In genomic region chr2:216220976-216221375, GRCh38 we compare ENCODE assay signal across 19 cellular contexts.
DNase-seq lines count a peak whose midpoint lies in the region; ATAC-seq and TF ChIP-seq lines count a peak whose summit lies in the region.
"Had no signal": no experiment of that assay in that cellular context is flagged by ENCODE, and none has a peak within 500 bp of the region (broad histone marks: within the 10 kb centered on the region; RNA-seq: fewer than 3 reads in every experiment).

No MANE protein-coding gene starts in this region.

- H3K23ac ChIP-seq in neuronal stem cell (ENCODE audit: low read depth, low read length, poor library complexity) = no peak overlapping the region

- no peak overlapping the region for H2BK5ac ChIP-seq in neuronal stem cell (ENCODE audit: low read length)

- H3K9me3 Mint-ChIP-seq in T-helper 2 cell treated with Interferon-gamma antibody and Interleukin-4, amounts not matched to agents 5 μg/mL and 100 μg/mL, for 36 hours = no peaks in the 10 kb centered on the region
- H3K9me3 Mint-ChIP-seq in natural killer cell treated with Interleukin-12 subunit alpha and Interleukin-12 subunit beta and Interleukin-15 and Interleukin-18, amount 100 ng/mL, for 72 hours = no peaks in the 10 kb centered on the region
- H3K9me3 Mint-ChIP-seq in natural killer cell = no peaks in the 10 kb centered on the region
- no peaks in the 10 kb centered on the region for H3K9me3 Mint-ChIP-seq in activated T-helper 17 cell treated with anti-CD3 and anti-CD28 coated beads, Interleukin-2, amount 50 U/mL, for 72 hours
- H3K9me3 Mint-ChIP-seq: CD4-positive, alpha-beta T cell had no signal

- H3K27me3 Mint-ChIP-seq in T-helper 2 cell treated with Interferon-gamma antibody and Interleukin-4, amounts not matched to agents 5 μg/mL and 100 μg/mL, for 36 hours (ENCODE audit: low read depth) = no peaks in the 10 kb centered on the region
- no peaks in the 10 kb centered on the region for H3K27me3 Mint-ChIP-seq in natural killer cell treated with Interleukin-12 subunit alpha and Interleukin-12 subunit beta and Interleukin-15 and Interleukin-18, amount 100 ng/mL, for 72 hours
- no peaks in the 10 kb centered on the region for H3K27me3 Mint-ChIP-seq in natural killer cell (ENCODE audit: low read depth in 2 of 2)
- H3K27me3 Mint-ChIP-seq in activated T-helper 17 cell treated with anti-CD3 and anti-CD28 coated beads, Interleukin-2, amount 50 U/mL, for 72 hours = no peaks in the 10 kb centered on the region
- H3K27me3 Mint-ChIP-seq: B cell; CD4-positive, alpha-beta T cell had no signal

- no peak overlapping the region for H4K91ac ChIP-seq in neuronal stem cell (ENCODE audit: low read depth, low read length, poor library complexity)

- TF ChIP-seq CTCF in natural killer cell (IDR thresholded peaks at IDR 0.05) (no peak), lower leg skin (IDR thresholded peaks at IDR 0.05) (no peak)

- TF ChIP-seq POLR2A in lower leg skin (IDR thresholded peaks at IDR 0.05) = no peak

- no peak overlapping the region for H3K9ac ChIP-seq in neuronal stem cell (ENCODE audit: low read depth, low read length, poor library complexity)

- no peak overlapping the region for H3K18ac ChIP-seq in neuronal stem cell (ENCODE audit: low read length)

- no peak overlapping the region for H2AFZ ChIP-seq in neuronal stem cell (ENCODE audit: low read length)

- no peak overlapping the region for H3K27ac ChIP-seq in neuronal stem cell (replicated peaks; ENCODE audit: low read length)

- no peak for ATAC-seq in natural killer cell treated with Interleukin-12 subunit alpha and Interleukin-12 subunit beta and Interleukin-15 and Interleukin-18, amount 100 ng/mL, for 72 hours
- no peak for ATAC-seq in natural killer cell
- ATAC-seq in activated T-helper 17 cell treated with anti-CD3 and anti-CD28 coated beads, Interleukin-2, amount 50 U/mL, for 72 hours (replicated peaks) = no peak
- no peak for ATAC-seq in GM21447 (IDR thresholded peaks at IDR 0.05; ENCODE audit: unreplicated experiment)
- ATAC-seq: PC-3 had no signal

- no peak overlapping the region for H3K4me3 ChIP-seq in lower leg skin (ENCODE audit: low read depth, poor library complexity, severe bottlenecking)
- H3K4me3 ChIP-seq in neuronal stem cell (ENCODE audit: low read length in 2 of 2) = no peak overlapping the region
- H3K4me3 ChIP-seq: HAP-1 had no signal

- peak overlapping the region; percentile 27 for H3K27ac Mint-ChIP-seq in T-helper 2 cell treated with Interferon-gamma antibody and Interleukin-4, amounts not matched to agents 5 μg/mL and 100 μg/mL, for 36 hours
- peak overlapping the region; percentile 82 to 84 for H3K27ac Mint-ChIP-seq in natural killer cell treated with Interleukin-12 subunit alpha and Interleukin-12 subunit beta and Interleukin-15 and Interleukin-18, amount 100 ng/mL, for 72 hours
- H3K27ac Mint-ChIP-seq in natural killer cell = no peak overlapping the region
- peak overlapping the region; percentile 48 for H3K27ac Mint-ChIP-seq in activated T-helper 17 cell treated with anti-CD3 and anti-CD28 coated beads, Interleukin-2, amount 50 U/mL, for 72 hours
- H3K27ac Mint-ChIP-seq: B cell; CD4-positive, alpha-beta T cell had no signal

- H2BK120ac ChIP-seq in neuronal stem cell (ENCODE audit: low read depth, low read length) = no peak overlapping the region

- peaks cover 9% of the 10 kb centered on the region for H3K36me3 Mint-ChIP-seq in T-helper 2 cell treated with Interferon-gamma antibody and Interleukin-4, amounts not matched to agents 5 μg/mL and 100 μg/mL, for 36 hours (ENCODE audit: low read depth)
- H3K36me3 Mint-ChIP-seq in natural killer cell treated with Interleukin-12 subunit alpha and Interleukin-12 subunit beta and Interleukin-15 and Interleukin-18, amount 100 ng/mL, for 72 hours = peaks cover 5% of the 10 kb centered on the region
- peaks cover 8% of the 10 kb centered on the region for H3K36me3 Mint-ChIP-seq in natural killer cell
- H3K36me3 Mint-ChIP-seq in activated T-helper 17 cell treated with anti-CD3 and anti-CD28 coated beads, Interleukin-2, amount 50 U/mL, for 72 hours (ENCODE audit: low read depth) = no peaks in the 10 kb centered on the region

- no peak overlapping the region for H2BK15ac ChIP-seq in neuronal stem cell (ENCODE audit: low read length)

- peaks cover 0 to 21% of the 10 kb centered on the region in 2 donors for H3K36me3 ChIP-seq in neuronal stem cell (replicated peaks in 1 of 2; ENCODE audit: control insufficient read depth in 2 of 2, insufficient read depth in 2 of 2, low read length in 2 of 2)

- H3K9me3 ChIP-seq in neuronal stem cell (replicated peaks in 1 of 2; ENCODE audit: control insufficient read depth in 2 of 2, insufficient read depth in 1 of 2, low read depth in 1 of 2, low read length in 2 of 2) = no peaks in the 10 kb centered on the region
- H3K9me3 ChIP-seq: Caco-2, HAP-1 had no signal

- no peak overlapping the region for H4K8ac ChIP-seq in neuronal stem cell (ENCODE audit: low read depth, low read length)

- no peak overlapping the region for H3K4me3 Mint-ChIP-seq in T-helper 2 cell treated with Interferon-gamma antibody and Interleukin-4, amounts not matched to agents 5 μg/mL and 100 μg/mL, for 36 hours
- peak overlapping the region; percentile 14 for H3K4me3 Mint-ChIP-seq in natural killer cell treated with Interleukin-12 subunit alpha and Interleukin-12 subunit beta and Interleukin-15 and Interleukin-18, amount 100 ng/mL, for 72 hours
- H3K4me3 Mint-ChIP-seq in natural killer cell = no peak overlapping the region
- peak overlapping the region; percentile 2 for H3K4me3 Mint-ChIP-seq in activated T-helper 17 cell treated with anti-CD3 and anti-CD28 coated beads, Interleukin-2, amount 50 U/mL, for 72 hours
- H3K4me3 Mint-ChIP-seq: B cell; CD4-positive, alpha-beta T cell had no signal

- peaks cover 66% of the 10 kb centered on the region for H3K4me1 Mint-ChIP-seq in T-helper 2 cell treated with Interferon-gamma antibody and Interleukin-4, amounts not matched to agents 5 μg/mL and 100 μg/mL, for 36 hours (ENCODE audit: low read depth)
- peaks cover 57 to 68% of the 10 kb centered on the region in 2 donors for H3K4me1 Mint-ChIP-seq in natural killer cell treated with Interleukin-12 subunit alpha and Interleukin-12 subunit beta and Interleukin-15 and Interleukin-18, amount 100 ng/mL, for 72 hours (ENCODE audit: low read depth in 2 of 2)
- H3K4me1 Mint-ChIP-seq in natural killer cell = peaks cover 43 to 59% of the 10 kb centered on the region in 2 donors
- peaks cover 45% of the 10 kb centered on the region for H3K4me1 Mint-ChIP-seq in activated T-helper 17 cell treated with anti-CD3 and anti-CD28 coated beads, Interleukin-2, amount 50 U/mL, for 72 hours

- no peak overlapping the region for H3K4me2 ChIP-seq in neuronal stem cell (ENCODE audit: insufficient read depth, low read length, poor library complexity, severe bottlenecking)

- DNase-seq in T-helper 2 cell treated with Interferon-gamma antibody and Interleukin-4, amounts not matched to agents 5 μg/mL and 100 μg/mL, for 36 hours (ENCODE audit: low spot score) = no peak
- no peak for DNase-seq in T-helper 2 cell
- DNase-seq in natural killer cell treated with Interleukin-12 subunit alpha and Interleukin-12 subunit beta and Interleukin-15 and Interleukin-18, amount 100 ng/mL, for 72 hours (ENCODE audit: low spot score) = no peak
- DNase-seq in natural killer cell = no peak
- DNase-seq in lower leg skin (ENCODE audit: low spot score in 2 of 2) = no peak
- DNase-seq in neuronal stem cell (ENCODE audit: low spot score) = no peak
- DNase-seq: 8988T; Caco-2; CD4-positive, alpha-beta T cell; NCI-H1105; NCI-H1694; NCI-H524; NCI-H82; PC-3; RPMI8226 had no signal

- H3K4me1 ChIP-seq in neuronal stem cell (ENCODE audit: control insufficient read depth in 2 of 2, insufficient read depth in 1 of 2, low read depth in 1 of 2, low read length in 2 of 2) = peaks cover 0 to 5% of the 10 kb centered on the region in 2 donors
- H3K4me1 ChIP-seq: Caco-2, HAP-1 had no signal

- intact Hi-C loops in natural killer cell (cut with micrococcal nuclease) (no loop called here), lower leg skin (cut with DNase I; ENCODE audit: low total_unique reads) (no loop called here)

- no peak overlapping the region for H2BK12ac ChIP-seq in neuronal stem cell (ENCODE audit: low read length)

- H3K14ac ChIP-seq in neuronal stem cell (ENCODE audit: low read length) = no peak overlapping the region

- WGBS in lower leg skin, 2 donors = 89 to 93% methylated on average over 4 of the region's 4 CpGs
- no CpG with 5 or more reads among the region's 4 CpGs for WGBS in neuronal stem cell (ENCODE audit: extremely low coverage in 2 of 2, insufficient read length in 2 of 2, insufficient replicate concordance in 1 of 2), 2 donors

- no peaks in the 10 kb centered on the region for H3K79me1 ChIP-seq in neuronal stem cell (ENCODE audit: low read depth, low read length)

- no peak overlapping the region for H3K4ac ChIP-seq in neuronal stem cell (ENCODE audit: low read length)

- no peak overlapping the region for H2AK5ac ChIP-seq in neuronal stem cell (ENCODE audit: low read depth, low read length)

- H3K27me3 ChIP-seq in neuronal stem cell (ENCODE audit: control insufficient read depth in 3 of 3, insufficient read depth in 3 of 3, low read depth in 1 of 3, low read length in 3 of 3) = no peaks in the 10 kb centered on the region

Comparison
In these comparisons a context has a peak if more than half of its experiments do, and no peak if none do; other contexts are left out.
1. H3K27ac Mint-ChIP-seq: peak in T-helper 2 cell treated with Interferon-gamma antibody and Interleukin-4, amounts not matched to agents 5 μg/mL and 100 μg/mL, for 36 hours (single experiment), natural killer cell treated with Interleukin-12 subunit alpha and Interleukin-12 subunit beta and Interleukin-15 and Interleukin-18, amount 100 ng/mL, for 72 hours (2 of 2) and activated T-helper 17 cell treated with anti-CD3 and anti-CD28 coated beads, Interleukin-2, amount 50 U/mL, for 72 hours (single experiment); none in natural killer cell (0 of 2).
2. H3K4me3 Mint-ChIP-seq: peak in natural killer cell treated with Interleukin-12 subunit alpha and Interleukin-12 subunit beta and Interleukin-15 and Interleukin-18, amount 100 ng/mL, for 72 hours (single experiment) and activated T-helper 17 cell treated with anti-CD3 and anti-CD28 coated beads, Interleukin-2, amount 50 U/mL, for 72 hours (single experiment); none in T-helper 2 cell treated with Interferon-gamma antibody and Interleukin-4, amounts not matched to agents 5 μg/mL and 100 μg/mL, for 36 hours (single experiment) and natural killer cell (single experiment).